Comparison of ENCODE assay signal across 18 cellular contexts in genomic region chr7:144791488-144791887, GRCh38.
"Had no signal": no experiment of that assay in that cellular context is flagged by ENCODE, and none has a peak within 500 bp of the region (broad histone marks: within the 10 kb centered on the region; RNA-seq: fewer than 3 reads in every experiment).

No MANE protein-coding gene starts in this region.

- H3K4me3 ChIP-seq: SJCRH30 had no signal

- DNase-seq: KBM-7, NCI-H1092, NCI-H1105 treated with DMSO at 0.1 percent for 48 hours, NCI-H1417 treated with DMSO at 0.1 percent for 48 hours, NCI-H146, NCI-H1694 treated with DMSO at 0.1 percent for 48 hours, NCI-H1930, NCI-H2081, NCI-H2107, NCI-H2227 treated with DMSO at 0.1 percent for 48 hours, NCI-H524, NCI-H526 treated with DMSO at 0.1 percent for 48 hours, NCI-H748 treated with DMSO at 0.1 percent for 48 hours, SHP77 treated with DMSO at 0.1 percent for 48 hours, SJCRH30 had no signal

- H3K9me3 ChIP-seq: SJCRH30 had no signal

- ATAC-seq: Panc1, Right ventricle myocardium inferior, SK-N-SH treated with all-trans-retinoic acid at 6 μM for 48 hours had no signal

- H3K27me3 ChIP-seq: SJCRH30 had no signal

- H3K4me1 ChIP-seq: SJCRH30 had no signal

- H3K27ac ChIP-seq: SJCRH30 had no signal

- H3K36me3 ChIP-seq: SJCRH30 had no signal
